In genomic region chr17:18857864-18858566, GRCh38 we compare ENCODE assay signal across 8 cellular contexts. TPM values are rescaled to one million over a fixed set of nuclear protein-coding genes. Genes with fewer than 3 reads are reported as not detected.
DNase-seq lines count a peak whose midpoint lies in the region; ATAC-seq, FAIRE-seq and TF ChIP-seq lines count a peak whose summit lies in the region.

PRPSAP2 (plus strand) TSS chr17:18858131; CDS start chr17:18865834, 7,703 bp downstream.

- DNase-seq in COR-L47 (lab: John Stamatoyannopoulos, UW) (peak; percentile 90), OCI-M2 (lab: John Stamatoyannopoulos, UW; ENCODE audit: unreplicated experiment) (peak; percentile 73), activated T-cell treated with anti-CD3 and anti-CD28 coated beads for 24 hours (ENCODE audit: low read depth) (peak; percentile 86), endothelial cell of umbilical vein (ENCODE audit: low read depth, low spot score) (peak; percentile 92), middle frontal gyrus (ENCODE audit: extremely low spot score, low spot score) (peak; percentile 86)
- DNase-seq in Jurkat, Clone E6-1 (ENCODE audit: low read depth, low spot score), result peak; percentile 90
- DNase-seq in stimulated activated CD8-positive, alpha-beta memory T cell treated with anti-CD3 and anti-CD28 coated beads, Interleukin-15, amount 100 ng/mL, for 48 hours (ENCODE audit: low read depth in 2 of 2), result peak; percentile 86 to 89

- CTCF ChIA-PET in endothelial cell of umbilical vein (lab: Charles Lee), result interaction anchor here (1.2 to 1.7 kb wide), 2 partner anchors 19 to 103 kb away, joined by 5 to 7 read pairs; no protein-coding TSS in a partner anchor

- peak; percentile 58 for ATAC-seq in GM21528 (IDR thresholded peaks at IDR 0.05; ENCODE audit: low FRiP score, unreplicated experiment)

- H3K27me3 ChIP-seq in endothelial cell of umbilical vein (ENCODE audit: control insufficient read depth in 2 of 2, insufficient read depth in 2 of 2, low read length in 2 of 2), result no peaks in the 10 kb centered on the region

- peak within 1 kb of the TSS; percentile 72 for H3K9ac ChIP-seq in endothelial cell of umbilical vein (replicated peaks; ENCODE audit: extremely low read depth, insufficient read depth, low read length)

- dilution Hi-C loops in endothelial cell of umbilical vein (cut with MboI; ENCODE audit: extremely low pct_ligation_motif_present, low sequenced_read_pairs), result no loop called here

- H3K4me2 ChIP-seq in endothelial cell of umbilical vein (ENCODE audit: insufficient read depth, low read length), result peak within 1 kb of the TSS; percentile 62

- H3K4me1 ChIP-seq in endothelial cell of umbilical vein (ENCODE audit: control insufficient read depth, extremely low read depth, insufficient read depth, low read length), result peaks cover 16% of the 10 kb centered on the region

- peak within 1 kb of the TSS; percentile 75 for H3K4me3 ChIP-seq in Jurkat, Clone E6-1 (ENCODE audit: low read length)
- H3K4me3 ChIP-seq in endothelial cell of umbilical vein (replicated peaks in 1 of 3; ENCODE audit: insufficient read depth in 1 of 3, low read depth in 1 of 3, low read length in 3 of 3), result peak within 1 kb of the TSS; percentile 56 to 85 (median 80)

- H2AFZ ChIP-seq in endothelial cell of umbilical vein (ENCODE audit: low read depth, low read length), result peak within 1 kb of the TSS; percentile 81

- H3K9me3 ChIP-seq in endothelial cell of umbilical vein (replicated peaks; ENCODE audit: control insufficient read depth, insufficient read depth, low read length), result no peaks in the 10 kb centered on the region

- peak within 1 kb of the TSS; percentile 44 for H3K27ac ChIP-seq in endothelial cell of umbilical vein (ENCODE audit: insufficient read depth, low read depth, low read length)

- H3K36me3 ChIP-seq in endothelial cell of umbilical vein (ENCODE audit: control insufficient read depth in 2 of 2, extremely low read depth in 1 of 2, insufficient read depth in 2 of 2, low read length in 2 of 2), result no peaks in the 10 kb centered on the region

- TF ChIP-seq CTCF in endothelial cell of umbilical vein (IDR thresholded peaks at IDR 0.05; ENCODE audit: extremely low read depth in 1 of 2, insufficient read depth in 1 of 2, low read depth in 1 of 2, low read length in 2 of 2), result no peak

- H3K79me2 ChIP-seq in endothelial cell of umbilical vein (ENCODE audit: control insufficient read depth, insufficient read depth, low read length), result peaks cover 28% of the 10 kb centered on the region

- peak; percentile 93 for FAIRE-seq in endothelial cell of umbilical vein (lab: Jason Lieb, UNC)

- POLR2A ChIA-PET in endothelial cell of umbilical vein (lab: Charles Lee), result no interaction called here

- H3K9me1 ChIP-seq in endothelial cell of umbilical vein (replicated peaks; ENCODE audit: control insufficient read depth, extremely low read depth, insufficient read depth, low read length), result no peaks in the 10 kb centered on the region

- no TSS peak for BruUV-seq in endothelial cell of umbilical vein (replicated peaks; lab: Mats Ljungman, UMichigan)

- TF ChIP-seq POLR2A in endothelial cell of umbilical vein (IDR thresholded peaks at IDR 0.05; ENCODE audit: low read depth, low read length), result peak; percentile 52

- intact Hi-C loops in endothelial cell of umbilical vein (cut with micrococcal nuclease), result loop anchor here (2.0 kb wide), 1 partner anchor 77 kb away; the partner anchor contains the start of gene TVP23B

- H4K20me1 ChIP-seq in endothelial cell of umbilical vein (replicated peaks; ENCODE audit: control insufficient read depth, extremely low read depth, insufficient read depth, low read length), result peaks cover 3% of the 10 kb centered on the region

TF ChIP-seq in endothelial cell of umbilical vein, 7 proteins besides CTCF, POLR2A, EP300 and RAD21:
- no peak for TF ChIP-seq JUN (IDR thresholded peaks at IDR 0.05; ENCODE audit: borderline replicate concordance, insufficient read depth, insufficient read length, low read depth)
- peak; percentile 80 for TF ChIP-seq POLR2AphosphoS5 (IDR thresholded peaks at IDR 0.05; ENCODE audit: insufficient read depth, low read depth, low read length)

RNA-seq across cellular contexts. Expression of gene PRPSAP2, which starts in this region (rescaled TPM):
- polyA plus RNA-seq in Jurkat, Clone E6-1 (2012; ENCODE audit: insufficient read depth, insufficient read length), result 58.1 TPM
- total RNA-seq in endothelial cell of umbilical vein, result 34.6 and 38.5 TPM in 2 replicates
- polyA plus RNA-seq in endothelial cell of umbilical vein, result 12.8 and 22.2 TPM in 2 replicates
- polyA plus RNA-seq in endothelial cell of umbilical vein (2011; cell fraction: cytosol; rRNA removed), result 22.1 and 25.4 TPM in 2 replicates
- 24.0 and 32.0 TPM in 2 replicates for polyA plus RNA-seq in endothelial cell of umbilical vein (2011; cell fraction: nucleus; rRNA removed)
- 20.8 and 35.5 TPM in 2 replicates for polyA plus RNA-seq in endothelial cell of umbilical vein (2012)
- 21.2 and 23.0 TPM in 2 replicates for polyA minus RNA-seq in endothelial cell of umbilical vein
- polyA minus RNA-seq in endothelial cell of umbilical vein (2011; cell fraction: cytosol; rRNA and poly(A)+ RNA removed), result 22.3 TPM
- polyA minus RNA-seq in endothelial cell of umbilical vein (2011; cell fraction: nucleus; rRNA and poly(A)+ RNA removed), result 16.4 and 21.3 TPM in 2 replicates

Comparison
In these comparisons a context has a peak if more than half of its experiments do, and no peak if none do; other contexts are left out.
1. Peak in every context shown above with its lines: DNase-seq, ATAC-seq, H3K4me3 ChIP-seq and H3K27ac ChIP-seq.